24 cellular contexts compared by ENCODE assay signal in the genomic region with DNA sequence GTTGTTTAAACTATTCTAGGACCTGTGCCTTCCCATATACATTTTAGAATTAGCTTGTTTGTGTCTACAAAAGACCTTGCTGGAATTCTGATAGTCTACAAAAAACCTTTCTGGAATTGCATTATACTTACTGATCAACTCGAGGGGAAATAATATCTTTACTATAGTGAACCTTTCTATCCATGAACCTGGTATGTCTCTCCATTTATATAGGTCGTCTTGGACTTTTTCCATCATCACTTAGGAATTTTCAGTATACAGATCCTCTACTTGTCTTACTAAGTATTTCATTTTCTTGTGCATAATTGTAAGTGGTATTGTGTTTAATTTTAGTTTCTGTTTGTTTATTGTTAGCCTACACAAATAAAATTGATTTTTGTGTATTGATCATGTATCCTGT.
A peak's percentile ranks its signal among the peaks of the same experiment; 100 is the strongest.
DNase-seq lines count a peak whose midpoint lies in the region; ATAC-seq, FAIRE-seq and TF ChIP-seq lines count a peak whose summit lies in the region.
"Had no signal": no experiment of that assay in that cellular context is flagged by ENCODE, and none has a peak within 500 bp of the region (broad histone marks: within the 10 kb centered on the region; RNA-seq: fewer than 3 reads in every experiment).

No MANE protein-coding gene starts in this region.

- H3K4me1 Mint-ChIP-seq in natural killer cell treated with Interleukin-12 subunit alpha and Interleukin-12 subunit beta and Interleukin-15 and Interleukin-18, amount 100 ng/mL, for 72 hours (ENCODE audit: low read depth in 2 of 2): peaks cover 0 to 2% of the 10 kb centered on the region in 2 donors
- H3K4me1 Mint-ChIP-seq: B cell had no signal

- H3K4me3 ChIP-seq in HEK293 (ENCODE audit: low read depth, low read length): no peak overlapping the region
- H3K4me3 ChIP-seq in neutrophil (ENCODE audit: low read depth in 1 of 2, low read length in 1 of 2): no peak overlapping the region
- no peak overlapping the region for H3K4me3 ChIP-seq in Karpas-422 (ENCODE audit: low read length)
- H3K4me3 ChIP-seq: A549; BLaER1 treated with 17β-estradiol and CSF1 and Interleukin-3, amounts not matched to agents 10 nM and 100 nM; GM12878 had no signal

- TF ChIP-seq CTCF in HEK293 (tag by site-specific recombination; IDR thresholded peaks at IDR 0.05) (no peak), neutrophil (IDR thresholded peaks at IDR 0.05) (no peak)

- FAIRE-seq in GM18507 (lab: Jason Lieb, UNC): peak; percentile 9
- FAIRE-seq: A549, GM12878, GM12892 had no signal

- H3K4me3 Mint-ChIP-seq in natural killer cell treated with Interleukin-12 subunit alpha and Interleukin-12 subunit beta and Interleukin-15 and Interleukin-18, amount 100 ng/mL, for 72 hours: no peak overlapping the region
- H3K4me3 Mint-ChIP-seq: B cell; CD4-positive, alpha-beta T cell; CD8-positive, alpha-beta T cell had no signal

- POLR2A ChIA-PET in HEK293 (lab: Yijun Ruan, JAX): no interaction called here

- peaks cover 17 to 19% of the 10 kb centered on the region in 2 donors for H3K27me3 Mint-ChIP-seq in natural killer cell treated with Interleukin-12 subunit alpha and Interleukin-12 subunit beta and Interleukin-15 and Interleukin-18, amount 100 ng/mL, for 72 hours
- H3K27me3 Mint-ChIP-seq: B cell had no signal

- no peaks in the 10 kb centered on the region for H3K9me3 Mint-ChIP-seq in natural killer cell treated with Interleukin-12 subunit alpha and Interleukin-12 subunit beta and Interleukin-15 and Interleukin-18, amount 100 ng/mL, for 72 hours
- H3K9me3 Mint-ChIP-seq: CD4-positive, alpha-beta T cell; CD8-positive, alpha-beta T cell had no signal

- H3K36me3 Mint-ChIP-seq in natural killer cell treated with Interleukin-12 subunit alpha and Interleukin-12 subunit beta and Interleukin-15 and Interleukin-18, amount 100 ng/mL, for 72 hours: no peaks in the 10 kb centered on the region
- H3K36me3 Mint-ChIP-seq: CD8-positive, alpha-beta T cell had no signal

- H3K4me1 ChIP-seq in HEK293 (ENCODE audit: control insufficient read depth, insufficient read depth, low read length) (no peaks in the 10 kb centered on the region), neutrophil (ENCODE audit: control insufficient read depth in 1 of 2, insufficient read depth in 1 of 2, low read depth in 1 of 2, low read length in 1 of 2) (peaks cover 32 to 41% of the 10 kb centered on the region in 2 experiments), Karpas-422 (ENCODE audit: low read length) (no peaks in the 10 kb centered on the region)
- H3K4me1 ChIP-seq: A549 had no signal

- H3K9me2 ChIP-seq in Karpas-422 (replicated peaks; ENCODE audit: insufficient read depth, low read length): no peaks in the 10 kb centered on the region

- DNase-seq in GM18507 (ENCODE audit: extremely low spot score, insufficient read length, low read depth) (no peak), COLO668 (lab: John Stamatoyannopoulos, UW; ENCODE audit: unreplicated experiment) (no peak), Karpas-422 (no peak)
- DNase-seq in natural killer cell treated with Interleukin-12 subunit alpha and Interleukin-12 subunit beta and Interleukin-15 and Interleukin-18, amount 100 ng/mL, for 72 hours (ENCODE audit: low spot score): no peak
- DNase-seq: AML-193; CD4-positive, alpha-beta T cell; CD8-positive, alpha-beta T cell; COR-L47; DMS 273 treated with DMSO at 0.1 percent for 48 hours; DMS153; DMS53; DMS79; DND-41; EL; GDM1 had no signal

- no peak overlapping the region for H2AFZ ChIP-seq in Karpas-422 (ENCODE audit: low read length)

- ATAC-seq in natural killer cell treated with Interleukin-12 subunit alpha and Interleukin-12 subunit beta and Interleukin-15 and Interleukin-18, amount 100 ng/mL, for 72 hours: no peak
- ATAC-seq: A549; CD8-positive, alpha-beta T cell; GM12878 had no signal

- H3K36me3 ChIP-seq in HEK293 (ENCODE audit: control insufficient read depth in 2 of 2, insufficient read depth in 1 of 2, low read length in 2 of 2) (no peaks in the 10 kb centered on the region), neutrophil (peaks cover 50% of the 10 kb centered on the region), Karpas-422 (ENCODE audit: insufficient read depth, low read length) (peaks cover 69% of the 10 kb centered on the region)

- H3K27ac ChIP-seq in HEK293 (ENCODE audit: extremely low read depth, low read depth, low read length): no peak overlapping the region
- peak overlapping the region; percentile 89 for H3K27ac ChIP-seq in neutrophil
- H3K27ac ChIP-seq in Karpas-422 (ENCODE audit: low read length): no peak overlapping the region
- H3K27ac ChIP-seq: 22Rv1; A549; BLaER1 treated with 17β-estradiol and CSF1 and Interleukin-3, amounts not matched to agents 10 nM and 100 nM; C4-2B had no signal

- no peak overlapping the region for H3K9ac ChIP-seq in Karpas-422 (ENCODE audit: low read length)
- H3K9ac ChIP-seq: BLaER1 treated with 17β-estradiol and CSF1 and Interleukin-3, amounts not matched to agents 10 nM and 100 nM had no signal

- no peak overlapping the region for H3K4me2 ChIP-seq in Karpas-422 (ENCODE audit: low read depth, low read length, poor library complexity, severe bottlenecking)
- H3K4me2 ChIP-seq: A549; BLaER1 treated with 17β-estradiol and CSF1 and Interleukin-3, amounts not matched to agents 10 nM and 100 nM had no signal

- peaks cover 14% of the 10 kb centered on the region for H3K79me2 ChIP-seq in Karpas-422 (ENCODE audit: low read length)

- no peaks in the 10 kb centered on the region for H3K9me3 ChIP-seq in HEK293 (ENCODE audit: control insufficient read depth, insufficient read depth, low read depth, low read length)
- H3K9me3 ChIP-seq in neutrophil: no peaks in the 10 kb centered on the region
- H3K9me3 ChIP-seq in Karpas-422 (ENCODE audit: low read length): no peaks in the 10 kb centered on the region
- H3K9me3 ChIP-seq: A549 had no signal

- H4K20me1 ChIP-seq in Karpas-422 (ENCODE audit: insufficient read depth, low read depth, low read length): peaks cover 6% of the 10 kb centered on the region
- H4K20me1 ChIP-seq: BLaER1 treated with 17β-estradiol and CSF1 and Interleukin-3, amounts not matched to agents 10 nM and 100 nM had no signal

- CTCF ChIA-PET in HEK293 (lab: Yijun Ruan, JAX): no interaction called here

- H3K27me3 ChIP-seq in neutrophil (no peaks in the 10 kb centered on the region), Karpas-422 (ENCODE audit: low read length) (no peaks in the 10 kb centered on the region)
- H3K27me3 ChIP-seq: BLaER1 treated with 17β-estradiol and CSF1 and Interleukin-3, amounts not matched to agents 10 nM and 100 nM had no signal

- no peak overlapping the region for H3K27ac Mint-ChIP-seq in natural killer cell treated with Interleukin-12 subunit alpha and Interleukin-12 subunit beta and Interleukin-15 and Interleukin-18, amount 100 ng/mL, for 72 hours
- H3K27ac Mint-ChIP-seq: B cell; CD4-positive, alpha-beta T cell; CD8-positive, alpha-beta T cell had no signal

TF ChIP-seq in HEK293, 187 proteins besides CTCF, POLR2A, EP300 and RAD21:
- TF ChIP-seq, protein P1, sequence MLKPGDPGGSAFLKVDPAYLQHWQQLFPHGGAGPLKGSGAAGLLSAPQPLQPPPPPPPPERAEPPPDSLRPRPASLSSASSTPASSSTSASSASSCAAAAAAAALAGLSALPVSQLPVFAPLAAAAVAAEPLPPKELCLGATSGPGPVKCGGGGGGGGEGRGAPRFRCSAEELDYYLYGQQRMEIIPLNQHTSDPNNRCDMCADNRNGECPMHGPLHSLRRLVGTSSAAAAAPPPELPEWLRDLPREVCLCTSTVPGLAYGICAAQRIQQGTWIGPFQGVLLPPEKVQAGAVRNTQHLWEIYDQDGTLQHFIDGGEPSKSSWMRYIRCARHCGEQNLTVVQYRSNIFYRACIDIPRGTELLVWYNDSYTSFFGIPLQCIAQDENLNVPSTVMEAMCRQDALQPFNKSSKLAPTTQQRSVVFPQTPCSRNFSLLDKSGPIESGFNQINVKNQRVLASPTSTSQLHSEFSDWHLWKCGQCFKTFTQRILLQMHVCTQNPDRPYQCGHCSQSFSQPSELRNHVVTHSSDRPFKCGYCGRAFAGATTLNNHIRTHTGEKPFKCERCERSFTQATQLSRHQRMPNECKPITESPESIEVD (tag by site-specific recombination; IDR thresholded peaks at IDR 0.05): no peak
- peak; percentile 92 for TF ChIP-seq ZNF248 (tag by site-specific recombination; IDR thresholded peaks at IDR 0.05)
TF ChIP-seq in HEK293: peak in this region for 1.
